In genomic region chr2:43190305-43191052, GRCh38 we compare ENCODE assay signal across 1 cellular context.
TF ChIP-seq lines count a peak whose summit lies in the region.

No MANE protein-coding gene starts in this region.

TF ChIP-seq in K562, 482 proteins besides CTCF, POLR2A, EP300 and RAD21 (continued from another document and continues in another):
- TF ChIP-seq STAT6 (CRISPR knock-in tag; IDR thresholded peaks at IDR 0.05) (no peak), CUX1 (CRISPR knock-in tag; IDR thresholded peaks at IDR 0.05) (no peak), RB1 (IDR thresholded peaks at IDR 0.05; ENCODE audit: low read depth) (peak; percentile 48; the same call in 1 of the 2 replicates), ZNF644 (tag; IDR thresholded peaks at IDR 0.05; ENCODE audit: low read depth) (no peak; the same call in 1 of the 2 replicates), USF2 (CRISPR knock-in tag; IDR thresholded peaks at IDR 0.05) (no peak), HDAC3 (IDR thresholded peaks at IDR 0.05; ENCODE audit: borderline replicate concordance, partially characterized antibody) (peak; percentile 45), ZHX1 (conservative IDR thresholded peaks at IDR 0.05; ENCODE audit: low read length) (no peak), ELF1 (tag; IDR thresholded peaks at IDR 0.05) (no peak), EHMT2 (IDR thresholded peaks at IDR 0.05) (no peak), ZBTB49 (CRISPR knock-in tag; IDR thresholded peaks at IDR 0.05; ENCODE audit: borderline replicate concordance) (no peak), GTF2B (IDR thresholded peaks at IDR 0.05; ENCODE audit: extremely low read depth, insufficient read length) (no peak), U2AF2 (optimal IDR thresholded peaks at IDR 0.05; ENCODE audit: low read depth, low read length) (no peak), ZNF518B (CRISPR knock-in tag; IDR thresholded peaks at IDR 0.05) (no peak), ZNF121 (CRISPR knock-in tag; conservative IDR thresholded peaks at IDR 0.05) (no peak), E2F8 (IDR thresholded peaks at IDR 0.05; ENCODE audit: low read depth, partially characterized antibody) (no peak), ZNF75A (CRISPR knock-in tag; IDR thresholded peaks at IDR 0.05) (0 out of 2 replicates have a peak, but pooled peaks have one; percentile 52), SUPT5H (IDR thresholded peaks at IDR 0.05) (no peak), TRIM28 (IDR thresholded peaks at IDR 0.05) (no peak; the same call in 1 of the 2 replicates), HDAC1 (IDR thresholded peaks at IDR 0.05) (peak in 1 of 2 experiments; percentile 72; a peak in 2 of 4 replicates), KAT7 (CRISPR knock-in tag; IDR thresholded peaks at IDR 0.05; ENCODE audit: borderline replicate concordance) (no peak), ATF3 (IDR thresholded peaks at IDR 0.05) (no peak), ATF3 (CRISPR knock-in tag; conservative IDR thresholded peaks at IDR 0.05) (no peak), RAD51 (IDR thresholded peaks at IDR 0.05; ENCODE audit: borderline replicate concordance, low read depth) (no peak), SREBF2 (CRISPR knock-in tag; IDR thresholded peaks at IDR 0.05) (no peak), CHD2 (IDR thresholded peaks at IDR 0.05; ENCODE audit: low read depth, low read length) (no peak), ZNF212 (CRISPR knock-in tag; IDR thresholded peaks at IDR 0.05) (peak; percentile 6; the same call in 1 of the 2 replicates), CHAMP1 (IDR thresholded peaks at IDR 0.05) (0 out of 2 replicates have a peak, but pooled peaks have one; percentile 56), XRCC5 (IDR thresholded peaks at IDR 0.05; ENCODE audit: low read depth, low read length) (0 out of 2 replicates have a peak, but pooled peaks have one; percentile 45)
